In the genomic region with DNA sequence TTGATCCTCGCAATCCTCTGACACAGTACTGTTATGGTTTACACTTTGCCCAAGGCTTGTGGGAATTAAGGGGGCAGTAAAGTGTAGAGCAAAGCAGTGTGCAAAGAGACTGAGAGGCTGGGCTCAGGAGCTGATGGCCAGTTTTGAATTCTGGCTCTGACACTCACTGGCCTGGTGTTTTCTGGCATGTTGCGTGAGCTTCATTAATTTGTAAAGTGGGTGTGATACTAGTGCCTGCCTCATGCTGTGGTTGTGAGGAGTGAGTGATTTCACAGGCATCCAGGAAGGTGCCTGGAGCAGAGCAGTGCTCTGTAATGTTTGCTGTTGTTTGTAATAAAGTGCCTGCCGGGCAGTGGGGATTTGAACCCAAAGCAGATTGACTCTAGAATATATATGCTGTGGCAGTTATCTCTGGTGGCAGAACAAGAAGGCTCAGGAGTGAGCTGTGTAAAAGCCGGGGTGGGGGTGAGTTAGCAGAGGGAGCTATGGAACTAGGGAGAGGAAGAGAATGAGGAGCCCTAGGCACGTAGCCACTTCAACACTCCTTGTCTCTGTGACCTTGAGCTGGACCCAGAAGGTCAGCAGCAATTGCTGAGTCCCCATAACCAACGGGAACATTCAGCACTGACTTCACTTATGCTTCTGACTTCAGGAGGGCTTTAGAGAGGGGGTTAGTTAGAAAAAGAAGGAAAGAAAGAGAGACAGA, we compare ENCODE assay signal across 12 cellular contexts.
A peak's percentile ranks its signal among the peaks of the same experiment; 100 is the strongest.
DNase-seq lines count a peak whose midpoint lies in the region; ATAC-seq, FAIRE-seq and TF ChIP-seq lines count a peak whose summit lies in the region.
"Had no signal": no experiment of that assay in that cellular context is flagged by ENCODE, and none has a peak within 500 bp of the region (broad histone marks: within the 10 kb centered on the region; RNA-seq: fewer than 3 reads in every experiment).

No MANE protein-coding gene starts in this region.

- no peak for TF ChIP-seq POLR2A in GM12891 (IDR thresholded peaks at IDR 0.05; ENCODE audit: low read depth, low read length)

- H3K27ac Mint-ChIP-seq in activated T-helper 17 cell treated with anti-CD3 and anti-CD28 coated beads, Interleukin-2, amount 50 U/mL, for 72 hours: peak overlapping the region; percentile 78

- DNase-seq in AG08396 (ENCODE audit: low spot score): peak; percentile 50
- DNase-seq in GM12891 (ENCODE audit: insufficient read length, low spot score): no peak
- DNase-seq in glomerular visceral epithelial cell (ENCODE audit: extremely low spot score): peak; percentile 72
- DNase-seq in posterior vena cava (ENCODE audit: low spot score): no peak
- DNase-seq in anterior cingulate cortex (lab: John Stamatoyannopoulos, UW): no peak
- DNase-seq in NCI-H2081 treated with DMSO at 0.1 percent for 48 hours (lab: John Stamatoyannopoulos, UW): no peak
- DNase-seq: activated CD8-positive, alpha-beta memory T cell treated with anti-CD3 and anti-CD28 coated beads, Interleukin-2, amount 50 U/mL, for 4 hours; DND-41; effector CD4-positive, alpha-beta T cell; NCI-H2081 had no signal

- ATAC-seq in activated T-helper 17 cell treated with anti-CD3 and anti-CD28 coated beads, Interleukin-2, amount 50 U/mL, for 72 hours (replicated peaks): peak; percentile 50
- ATAC-seq in HG02588 (IDR thresholded peaks at IDR 0.05; ENCODE audit: unreplicated experiment): no peak

- H3K9me3 Mint-ChIP-seq in activated T-helper 17 cell treated with anti-CD3 and anti-CD28 coated beads, Interleukin-2, amount 50 U/mL, for 72 hours: no peaks in the 10 kb centered on the region

- H3K4me1 Mint-ChIP-seq in activated T-helper 17 cell treated with anti-CD3 and anti-CD28 coated beads, Interleukin-2, amount 50 U/mL, for 72 hours: peaks cover 20% of the 10 kb centered on the region

- no peak overlapping the region for H3K4me3 Mint-ChIP-seq in activated T-helper 17 cell treated with anti-CD3 and anti-CD28 coated beads, Interleukin-2, amount 50 U/mL, for 72 hours

- intact Hi-C loops in posterior vena cava (cut with DNase I): no loop called here

- peak; percentile 13 for FAIRE-seq in GM12891 (lab: Jason Lieb, UNC)

- H3K27me3 Mint-ChIP-seq in activated T-helper 17 cell treated with anti-CD3 and anti-CD28 coated beads, Interleukin-2, amount 50 U/mL, for 72 hours: no peaks in the 10 kb centered on the region

- peaks cover 99% of the 10 kb centered on the region for H3K36me3 Mint-ChIP-seq in activated T-helper 17 cell treated with anti-CD3 and anti-CD28 coated beads, Interleukin-2, amount 50 U/mL, for 72 hours (ENCODE audit: low read depth)

TF ChIP-seq in GM12891, 5 proteins besides CTCF, POLR2A, EP300 and RAD21:
- TF ChIP-seq POLR2AphosphoS5 (IDR thresholded peaks at IDR 0.05; ENCODE audit: low read depth, low read length) (no peak), POU2F2 (IDR thresholded peaks at IDR 0.05; ENCODE audit: low read depth, low read length) (no peak), PAX5 (IDR thresholded peaks at IDR 0.05; ENCODE audit: insufficient read depth, low read length, severe bottlenecking) (no peak), SPI1 (IDR thresholded peaks at IDR 0.05; ENCODE audit: low read depth, low read length) (no peak), TAF1 (IDR thresholded peaks at IDR 0.05; ENCODE audit: low read depth, low read length) (no peak)

Comparison
In these comparisons a context has a peak if more than half of its experiments do, and no peak if none do; other contexts are left out.
1. DNase-seq: peak in AG08396 (single experiment) and glomerular visceral epithelial cell (single experiment); none in GM12891 (single experiment), posterior vena cava (single experiment), anterior cingulate cortex (0 of 58) and NCI-H2081 treated with DMSO at 0.1 percent for 48 hours (single experiment).